ENCODE assay signal across 15 cellular contexts in genomic region chr17:17382060-17382449, GRCh38.
DNase-seq lines count a peak whose midpoint lies in the region; ATAC-seq, FAIRE-seq and TF ChIP-seq lines count a peak whose summit lies in the region.
"Had no signal": no experiment of that assay in that cellular context is flagged by ENCODE, and none has a peak within 500 bp of the region (broad histone marks: within the 10 kb centered on the region; RNA-seq: fewer than 3 reads in every experiment).

No MANE protein-coding gene starts in this region.

- no peak overlapping the region for H3K4me2 ChIP-seq in K562 (ENCODE audit: insufficient read depth, low read length)
- H3K4me2 ChIP-seq: GM23338 had no signal

- 2% methylated on average over 3 of the region's 3 CpGs for WGBS in K562 (ENCODE audit: insufficient coverage, low coverage, missing lambda C conversion rate)

- H3K27ac Mint-ChIP-seq in glutamatergic neuron (ENCODE audit: unreplicated experiment), result peak overlapping the region; percentile 71
- H3K27ac Mint-ChIP-seq: GM23338, HFFc6 had no signal

- H3K27ac ChIP-seq in HEK293 (ENCODE audit: extremely low read depth, low read depth, low read length) (no peak overlapping the region), K562 (ENCODE audit: extremely low read depth, low read depth, low read length) (no peak overlapping the region)
- H3K27ac ChIP-seq: HL-60 had no signal

- no peak overlapping the region for H3K9ac ChIP-seq in K562 (ENCODE audit: insufficient read depth in 1 of 2, low read depth in 2 of 2, low read length in 2 of 2)

- H3K4me1 Mint-ChIP-seq in glutamatergic neuron (ENCODE audit: low read depth, unreplicated experiment), result peaks cover 50% of the 10 kb centered on the region
- H3K4me1 Mint-ChIP-seq: CD4-positive, CD25-positive, alpha-beta regulatory T cell had no signal

- H3K9me1 ChIP-seq in K562 (ENCODE audit: control insufficient read depth, insufficient read depth, low read length), result no peaks in the 10 kb centered on the region

- no peak for TF ChIP-seq RAD21 in K562 (CRISPR knock-in tag; conservative IDR thresholded peaks at IDR 0.05 in 1 of 2, IDR thresholded peaks at IDR 0.05 in 1 of 2)

- DNase-seq in K562 (ENCODE audit: extremely low read depth in 1 of 4, low spot score in 3 of 4) (no peak), glutamatergic neuron (no peak), T1000 (lab: John Stamatoyannopoulos, UW) (no peak), NCI-H2081 (lab: John Stamatoyannopoulos, UW) (no peak)
- DNase-seq: CD4-positive, CD25-positive, alpha-beta regulatory T cell; DMS53; GF-D8; HFFc6; KBM-7 had no signal

- no peaks in the 10 kb centered on the region for H3K36me3 ChIP-seq in HEK293 (ENCODE audit: control insufficient read depth in 2 of 2, insufficient read depth in 1 of 2, low read length in 2 of 2)
- no peaks in the 10 kb centered on the region for H3K36me3 ChIP-seq in K562 (ENCODE audit: control insufficient read depth, insufficient read depth, low read length)
- H3K36me3 ChIP-seq: HAP-1 had no signal

- no peak for FAIRE-seq in K562 (lab: Jason Lieb, UNC)
- FAIRE-seq: GM18507 had no signal

- peaks cover 21% of the 10 kb centered on the region for H3K27me3 Mint-ChIP-seq in glutamatergic neuron (ENCODE audit: unreplicated experiment)

- CTCF ChIA-PET in HEK293 (lab: Yijun Ruan, JAX) (interaction anchor here (1.0 kb wide), 1 partner anchor 53 kb away, joined by 8 read pairs; no protein-coding TSS in a partner anchor), K562 (lab: Yijun Ruan, JAX; ENCODE audit: low intra/inter-chr PET ratio) (no interaction called here)

- no peaks in the 10 kb centered on the region for H4K20me1 ChIP-seq in K562 (replicated peaks; ENCODE audit: control insufficient read depth, insufficient read depth, low read length)

- POLR2A ChIA-PET in HEK293 (lab: Yijun Ruan, JAX) (interaction anchor here (0.7 kb wide), 2 partner anchors 38 to 74 kb away, joined by 3 read pairs; no protein-coding TSS in a partner anchor), K562 (lab: Yijun Ruan, JAX) (no interaction called here)

- peaks cover 18 to 64% of the 10 kb centered on the region in 2 experiments for H3K27me3 ChIP-seq in K562 (ENCODE audit: control insufficient read depth in 2 of 2, insufficient read depth in 2 of 2, low read length in 2 of 2)

- intact Hi-C loops in K562 (cut with micrococcal nuclease), result no loop called here

- no peak for ATAC-seq in K562
- no peak for ATAC-seq in GM18909 (IDR thresholded peaks at IDR 0.05; ENCODE audit: poor library complexity, unreplicated experiment)
- ATAC-seq: GM23338 had no signal

- H3K9me3 ChIP-seq in HEK293 (ENCODE audit: control insufficient read depth, insufficient read depth, low read depth, low read length) (no peaks in the 10 kb centered on the region), K562 (replicated peaks; ENCODE audit: control insufficient read depth, insufficient read depth, low read depth, low read length) (no peaks in the 10 kb centered on the region)
- H3K9me3 ChIP-seq: HAP-1 had no signal

- TF ChIP-seq POLR2A in K562 (conservative IDR thresholded peaks at IDR 0.05), result no peak

- no peaks in the 10 kb centered on the region for H3K79me2 ChIP-seq in K562 (ENCODE audit: control insufficient read depth, insufficient read depth, low read length)

- H2AFZ ChIP-seq in K562 (ENCODE audit: low read depth, low read length), result no peak overlapping the region
- H2AFZ ChIP-seq: GM23338 had no signal

- H3K4me3 Mint-ChIP-seq in glutamatergic neuron (ENCODE audit: unreplicated experiment), result no peak overlapping the region
- H3K4me3 Mint-ChIP-seq: CD4-positive, CD25-positive, alpha-beta regulatory T cell; GM23338; HFFc6 had no signal

- TF ChIP-seq CTCF in HEK293 (tag by site-specific recombination; IDR thresholded peaks at IDR 0.05), result no peak
- no peak for TF ChIP-seq CTCF in K562 (IDR thresholded peaks at IDR 0.05 in 2 of 3, conservative IDR thresholded peaks at IDR 0.05 in 1 of 3; ENCODE audit: insufficient read depth in 2 of 3, low read depth in 1 of 3, low read length in 3 of 3)
- TF ChIP-seq CTCF in glutamatergic neuron (IDR thresholded peaks at IDR 0.05; ENCODE audit: partially characterized antibody, unreplicated experiment), result no peak

- in situ Hi-C loops in K562 (cut with MboI), result no loop called here

- H3K4me1 ChIP-seq in HEK293 (ENCODE audit: control insufficient read depth, insufficient read depth, low read length), result no peaks in the 10 kb centered on the region
- H3K4me1 ChIP-seq in K562 (replicated peaks in 1 of 2; ENCODE audit: control insufficient read depth in 2 of 2, insufficient read depth in 2 of 2, low read length in 2 of 2), result no peaks in the 10 kb centered on the region; a peak in 1 of 5 replicates

- H3K4me3 ChIP-seq in HEK293 (ENCODE audit: low read depth, low read length) (no peak overlapping the region), K562 (no peak overlapping the region)
- H3K4me3 ChIP-seq: GM23338, HAP-1 had no signal

- peaks cover 24% of the 10 kb centered on the region for H3K9me3 Mint-ChIP-seq in glutamatergic neuron (ENCODE audit: unreplicated experiment)
- H3K9me3 Mint-ChIP-seq: CD4-positive, CD25-positive, alpha-beta regulatory T cell; GM23338; HFFc6 had no signal

- no peak for TF ChIP-seq EP300 in K562 (IDR thresholded peaks at IDR 0.05; ENCODE audit: low read length)

- BruUV-seq in K562 (replicated peaks; lab: Mats Ljungman, UMichigan), result no TSS peak

- H3K36me3 Mint-ChIP-seq in glutamatergic neuron (ENCODE audit: unreplicated experiment), result peaks cover 4% of the 10 kb centered on the region
- H3K36me3 Mint-ChIP-seq: CD4-positive, CD25-positive, alpha-beta regulatory T cell had no signal

TF ChIP-seq in HEK293, 187 proteins besides CTCF, POLR2A, EP300 and RAD21:
- TF ChIP-seq ZNF768 (tag by site-specific recombination; IDR thresholded peaks at IDR 0.05) (0 out of 2 replicates have a peak, but pooled peaks have one; percentile 33), ZNF391 (tag by site-specific recombination; IDR thresholded peaks at IDR 0.05; ENCODE audit: borderline replicate concordance, low read depth) (no peak), ZNF223 (tag by site-specific recombination; IDR thresholded peaks at IDR 0.05) (no peak), INSM2 (tag by site-specific recombination; IDR thresholded peaks at IDR 0.05) (no peak)

TF ChIP-seq in K562, 482 proteins besides CTCF, POLR2A, EP300 and RAD21:
- TF ChIP-seq KDM1A (IDR thresholded peaks at IDR 0.05) (no peak), RBM25 (IDR thresholded peaks at IDR 0.05; ENCODE audit: low read depth, low read length, severe bottlenecking) (peak; percentile 44), ZBED1 (IDR thresholded peaks at IDR 0.05) (no peak)
- TF ChIP-seq, protein P1, sequence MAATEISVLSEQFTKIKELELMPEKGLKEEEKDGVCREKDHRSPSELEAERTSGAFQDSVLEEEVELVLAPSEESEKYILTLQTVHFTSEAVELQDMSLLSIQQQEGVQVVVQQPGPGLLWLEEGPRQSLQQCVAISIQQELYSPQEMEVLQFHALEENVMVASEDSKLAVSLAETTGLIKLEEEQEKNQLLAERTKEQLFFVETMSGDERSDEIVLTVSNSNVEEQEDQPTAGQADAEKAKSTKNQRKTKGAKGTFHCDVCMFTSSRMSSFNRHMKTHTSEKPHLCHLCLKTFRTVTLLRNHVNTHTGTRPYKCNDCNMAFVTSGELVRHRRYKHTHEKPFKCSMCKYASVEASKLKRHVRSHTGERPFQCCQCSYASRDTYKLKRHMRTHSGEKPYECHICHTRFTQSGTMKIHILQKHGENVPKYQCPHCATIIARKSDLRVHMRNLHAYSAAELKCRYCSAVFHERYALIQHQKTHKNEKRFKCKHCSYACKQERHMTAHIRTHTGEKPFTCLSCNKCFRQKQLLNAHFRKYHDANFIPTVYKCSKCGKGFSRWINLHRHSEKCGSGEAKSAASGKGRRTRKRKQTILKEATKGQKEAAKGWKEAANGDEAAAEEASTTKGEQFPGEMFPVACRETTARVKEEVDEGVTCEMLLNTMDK (IDR thresholded peaks at IDR 0.05; ENCODE audit: borderline replicate concordance, insufficient read depth, low read depth, low read length, poor library complexity, severe bottlenecking), result no peak
